ENCODE assay signal across 13 cellular contexts in genomic region chr2:241410739-241411176, GRCh38. TPM values are rescaled to one million over a fixed set of nuclear protein-coding genes. Genes with fewer than 3 reads are reported as not detected.
DNase-seq lines count a peak whose midpoint lies in the region; ATAC-seq, FAIRE-seq and TF ChIP-seq lines count a peak whose summit lies in the region.
"Had no signal": no experiment of that assay in that cellular context is flagged by ENCODE, and none has a peak within 500 bp of the region (broad histone marks: within the 10 kb centered on the region; RNA-seq: fewer than 3 reads in every experiment).

No MANE protein-coding gene starts in this region.

- no peak overlapping the region for H3K27ac ChIP-seq in HepG2 (ENCODE audit: extremely low read length, insufficient read depth, low read length)
- H3K27ac ChIP-seq in right lobe of liver, result no peak overlapping the region
- H3K27ac ChIP-seq in right atrium auricular region, result no peak overlapping the region
- no peak overlapping the region for H3K27ac ChIP-seq in thyroid gland
- no peak overlapping the region for H3K27ac ChIP-seq in neuronal stem cell (replicated peaks; ENCODE audit: low read length)
- H3K27ac ChIP-seq: left lung, suprapubic skin had no signal

- H3K27me3 Mint-ChIP-seq in endothelial cell (ENCODE audit: unreplicated experiment), result peaks cover 5% of the 10 kb centered on the region
- H3K27me3 Mint-ChIP-seq: progenitor cell of endocrine pancreas had no signal

- DNase-seq in HepG2 (ENCODE audit: low spot score) (peak; percentile 45), right lobe of liver (no peak), endothelial cell (ENCODE audit: low spot score) (no peak), middle frontal gyrus (ENCODE audit: extremely low spot score, low spot score) (peak; percentile 43), right atrium auricular region (ENCODE audit: low spot score) (no peak), thyroid gland (no peak), neuronal stem cell (ENCODE audit: low spot score) (no peak)
- DNase-seq: activated CD8-positive, alpha-beta memory T cell treated with anti-CD3 and anti-CD28 coated beads, Interleukin-2, amount 50 U/mL, for 48 hours; left lung; MG63 had no signal

- H3K4ac ChIP-seq in neuronal stem cell (ENCODE audit: low read length), result no peak overlapping the region

- H3K27ac Mint-ChIP-seq in endothelial cell (ENCODE audit: unreplicated experiment), result no peak overlapping the region
- H3K27ac Mint-ChIP-seq: progenitor cell of endocrine pancreas had no signal

- H3K36me3 Mint-ChIP-seq in endothelial cell (ENCODE audit: low read depth, unreplicated experiment), result peaks cover 32% of the 10 kb centered on the region

- in situ Hi-C loops in HepG2 (cut with HindIII; ENCODE audit: extremely low pct_ligation_motif_present, low pct_unique_long_range_greater_than_20kb), result no loop called here

- no peak for ATAC-seq in HepG2
- no peak for ATAC-seq in right lobe of liver
- no peak for ATAC-seq in GM19397 (IDR thresholded peaks at IDR 0.05; ENCODE audit: unreplicated experiment)
- ATAC-seq: left lung had no signal

- no peak for TF ChIP-seq CTCF in HepG2 (CRISPR knock-in tag; IDR thresholded peaks at IDR 0.05)
- TF ChIP-seq CTCF in right lobe of liver (IDR thresholded peaks at IDR 0.05), result no peak
- TF ChIP-seq CTCF in endothelial cell (IDR thresholded peaks at IDR 0.05; ENCODE audit: unreplicated experiment), result no peak
- no peak for TF ChIP-seq CTCF in right atrium auricular region (IDR thresholded peaks at IDR 0.05)
- no peak for TF ChIP-seq CTCF in thyroid gland (IDR thresholded peaks at IDR 0.05)

- H2BK12ac ChIP-seq in neuronal stem cell (ENCODE audit: low read length), result no peak overlapping the region

- H3K4me1 ChIP-seq in HepG2 (ENCODE audit: insufficient read depth, low read length) (peaks cover 15% of the 10 kb centered on the region; the same call in 1 of the 2 replicates), right lobe of liver (no peaks in the 10 kb centered on the region), right atrium auricular region (no peaks in the 10 kb centered on the region), thyroid gland (no peaks in the 10 kb centered on the region), neuronal stem cell (ENCODE audit: control insufficient read depth in 2 of 2, insufficient read depth in 1 of 2, low read depth in 1 of 2, low read length in 2 of 2) (no peaks in the 10 kb centered on the region)
- H3K4me1 ChIP-seq: left lung, suprapubic skin had no signal

- no peaks in the 10 kb centered on the region for H4K20me1 ChIP-seq in HepG2 (ENCODE audit: insufficient read depth, low read length)

- CTCF ChIA-PET in HepG2 (lab: Yijun Ruan, JAX; ENCODE audit: low intra/inter-chr PET ratio, low total read pairs), result no interaction called here

- no peaks in the 10 kb centered on the region for H3K9me3 ChIP-seq in HepG2 (ENCODE audit: low read length)
- no peaks in the 10 kb centered on the region for H3K9me3 ChIP-seq in right lobe of liver
- H3K9me3 ChIP-seq in right atrium auricular region, result no peaks in the 10 kb centered on the region
- no peaks in the 10 kb centered on the region for H3K9me3 ChIP-seq in thyroid gland
- no peaks in the 10 kb centered on the region for H3K9me3 ChIP-seq in neuronal stem cell (replicated peaks in 1 of 2; ENCODE audit: control insufficient read depth in 2 of 2, insufficient read depth in 1 of 2, low read depth in 1 of 2, low read length in 2 of 2)
- H3K9me3 ChIP-seq: left lung, MG63, suprapubic skin had no signal

- intact Hi-C loops in HepG2 (cut with micrococcal nuclease; ENCODE audit: unreplicated experiment), result no loop called here
- intact Hi-C loops in right lobe of liver (cut with DNase I), result no loop called here
- intact Hi-C loops in thyroid gland (cut with DNase I), result no loop called here

- no peak overlapping the region for H2AK5ac ChIP-seq in neuronal stem cell (ENCODE audit: low read depth, low read length)

- WGBS in HepG2 (ENCODE audit: low lambda C conversion rate), result 92% methylated on average over 9 of the region's 9 CpGs
- WGBS in right lobe of liver (ENCODE audit: insufficient coverage, low coverage, low lambda C conversion rate, missing lambda C conversion rate), result 85% methylated on average over 9 of the region's 9 CpGs
- 96 to 98% methylated on average over 9 of the region's 9 CpGs for WGBS in thyroid gland, 2 donors
- no CpG with 5 or more reads among the region's 9 CpGs for WGBS in neuronal stem cell (ENCODE audit: extremely low coverage in 2 of 2, insufficient read length in 2 of 2, insufficient replicate concordance in 1 of 2), 2 donors

- TF ChIP-seq POLR2A in HepG2 (IDR thresholded peaks at IDR 0.05; ENCODE audit: insufficient read depth in 1 of 2, low read depth in 2 of 2, low read length in 2 of 2) (no peak), right lobe of liver (IDR thresholded peaks at IDR 0.05) (no peak), thyroid gland (IDR thresholded peaks at IDR 0.05) (no peak)

- TF ChIP-seq EP300 in HepG2 (IDR thresholded peaks at IDR 0.05; ENCODE audit: low read depth in 2 of 2, low read length in 2 of 2) (no peak), HepG2 (CRISPR knock-in tag; IDR thresholded peaks at IDR 0.05; ENCODE audit: borderline replicate concordance) (no peak)

- no peak overlapping the region for H4K8ac ChIP-seq in neuronal stem cell (ENCODE audit: low read depth, low read length)

- no peak overlapping the region for H3K18ac ChIP-seq in neuronal stem cell (ENCODE audit: low read length)

- no peak for FAIRE-seq in HepG2 (lab: Jason Lieb, UNC)

- no peaks in the 10 kb centered on the region for H3K79me2 ChIP-seq in HepG2 (ENCODE audit: insufficient read depth, low read length)

- no peaks in the 10 kb centered on the region for H3K27me3 ChIP-seq in HepG2 (ENCODE audit: control insufficient read depth in 1 of 2, insufficient read depth in 2 of 2, low read length in 2 of 2)
- no peaks in the 10 kb centered on the region for H3K27me3 ChIP-seq in right lobe of liver
- no peaks in the 10 kb centered on the region for H3K27me3 ChIP-seq in right atrium auricular region
- no peaks in the 10 kb centered on the region for H3K27me3 ChIP-seq in thyroid gland
- no peaks in the 10 kb centered on the region for H3K27me3 ChIP-seq in neuronal stem cell (ENCODE audit: control insufficient read depth in 3 of 3, insufficient read depth in 3 of 3, low read depth in 1 of 3, low read length in 3 of 3)
- H3K27me3 ChIP-seq: left lung, MG63, suprapubic skin had no signal

- H3K4me1 Mint-ChIP-seq in endothelial cell (ENCODE audit: unreplicated experiment), result peaks cover 4% of the 10 kb centered on the region

- H2AFZ ChIP-seq in HepG2 (ENCODE audit: low read length) (no peak overlapping the region), neuronal stem cell (ENCODE audit: low read length) (no peak overlapping the region)

- no peaks in the 10 kb centered on the region for H3K9me3 Mint-ChIP-seq in endothelial cell (ENCODE audit: unreplicated experiment)

- peak overlapping the region; percentile 22 for H3K4me3 Mint-ChIP-seq in endothelial cell (ENCODE audit: unreplicated experiment)

- no TSS peak for BruUV-seq in HepG2 (replicated peaks; lab: Mats Ljungman, UMichigan)

- H3K4me3 ChIP-seq in HepG2 (replicated peaks in 1 of 3; ENCODE audit: insufficient read depth in 1 of 3, low read depth in 2 of 3, low read length in 3 of 3) (no peak overlapping the region), right lobe of liver (no peak overlapping the region), right atrium auricular region (no peak overlapping the region), thyroid gland (replicated peaks in 1 of 3) (no peak overlapping the region), neuronal stem cell (ENCODE audit: low read length in 2 of 2) (no peak overlapping the region)
- H3K4me3 ChIP-seq: left lung, MG63, suprapubic skin had no signal

- POLR2A ChIA-PET in HepG2 (lab: Yijun Ruan, JAX), result no interaction called here

- H3K14ac ChIP-seq in neuronal stem cell (ENCODE audit: low read length), result no peak overlapping the region

- no peak overlapping the region for H2BK120ac ChIP-seq in neuronal stem cell (ENCODE audit: low read depth, low read length)

- H3K36me3 ChIP-seq in HepG2 (replicated peaks in 1 of 2; ENCODE audit: control insufficient read depth in 1 of 2, insufficient read depth in 2 of 2, low read length in 2 of 2), result peaks cover 18 to 73% of the 10 kb centered on the region in 2 experiments
- H3K36me3 ChIP-seq in right lobe of liver, result peaks cover 0 to 58% (median 31%) of the 10 kb centered on the region in 4 donors
- H3K36me3 ChIP-seq in right atrium auricular region, result peaks cover 58% of the 10 kb centered on the region
- peaks cover 21% of the 10 kb centered on the region in 2 donors for H3K36me3 ChIP-seq in thyroid gland
- peaks cover 26 to 68% of the 10 kb centered on the region in 2 donors for H3K36me3 ChIP-seq in neuronal stem cell (replicated peaks in 1 of 2; ENCODE audit: control insufficient read depth in 2 of 2, insufficient read depth in 2 of 2, low read length in 2 of 2)

- TF ChIP-seq RAD21 in HepG2 (CRISPR knock-in tag; IDR thresholded peaks at IDR 0.05), result no peak

- no peak overlapping the region for H2BK5ac ChIP-seq in neuronal stem cell (ENCODE audit: low read length)

- no peak overlapping the region for H4K91ac ChIP-seq in neuronal stem cell (ENCODE audit: low read depth, low read length, poor library complexity)

- no peak overlapping the region for H2BK15ac ChIP-seq in neuronal stem cell (ENCODE audit: low read length)

- H3K4me2 ChIP-seq in HepG2 (ENCODE audit: low read depth, low read length) (no peak overlapping the region), neuronal stem cell (ENCODE audit: insufficient read depth, low read length, poor library complexity, severe bottlenecking) (no peak overlapping the region)

- no peak overlapping the region for H3K23ac ChIP-seq in neuronal stem cell (ENCODE audit: low read depth, low read length, poor library complexity)

- H3K79me1 ChIP-seq in neuronal stem cell (ENCODE audit: low read depth, low read length), result no peaks in the 10 kb centered on the region

- H3K9ac ChIP-seq in HepG2 (ENCODE audit: insufficient read depth, low read depth, low read length) (no peak overlapping the region), neuronal stem cell (ENCODE audit: low read depth, low read length, poor library complexity) (no peak overlapping the region)

RNA-seq across cellular contexts. Expression of gene FARP2, which starts 54.7 kb away (rescaled TPM):
- total RNA-seq in HepG2 (2016; rRNA removed; fragmentation: Illumina TruSeq; extraction: Trizol) (43.3 and 45.4 TPM in 2 replicates), right lobe of liver (10 to 100 TPM; 13.3 to 41.3 (median 28.7) TPM), endothelial cell (ENCODE audit: unreplicated experiment) (19.1 TPM), right atrium auricular region (10 to 100 TPM; 11.1 to 21.5 TPM), thyroid gland (10 to 100 TPM; 16.9 to 24.1 (median 20.3) TPM)
- total RNA-seq in HepG2 (2016; cell fraction: cytosol; rRNA removed; fragmentation: Illumina TruSeq; extraction: Trizol; ENCODE audit: low read depth), result 60.7 and 66.0 TPM in 2 replicates
- total RNA-seq in HepG2 (2016; cell fraction: insoluble cytoplasmic fraction; rRNA removed; fragmentation: Illumina TruSeq; extraction: Trizol), result 39.9 and 41.1 TPM in 2 replicates
- 26.8 and 27.2 TPM in 2 replicates for total RNA-seq in HepG2 (2016; cell fraction: membrane; rRNA removed; fragmentation: Illumina TruSeq; extraction: Trizol)
- total RNA-seq in HepG2 (2016; cell fraction: nucleus; rRNA removed; fragmentation: Illumina TruSeq; extraction: Trizol), result 40.7 and 47.5 TPM in 2 replicates
- 28.0 and 29.5 TPM in 2 replicates for polyA plus RNA-seq in HepG2 (2011; rRNA removed)
- polyA plus RNA-seq in HepG2 (2011; cell fraction: cytosol; rRNA removed), result 14.2 and 16.0 TPM in 2 replicates
- 67.3 and 75.5 TPM in 2 replicates for polyA plus RNA-seq in HepG2 (2011; cell fraction: nucleus; rRNA removed)
- 28.7 and 33.3 TPM in 2 replicates for polyA plus RNA-seq in HepG2 (2012)
- 3.3 and 4.4 TPM in 2 replicates for polyA plus RNA-seq in HepG2 (2016; cell fraction: cytosol; fragmentation: Illumina TruSeq; extraction: Trizol; ENCODE audit: low read depth)
- polyA plus RNA-seq in HepG2 (2016; cell fraction: insoluble cytoplasmic fraction; fragmentation: Illumina TruSeq; extraction: Trizol; ENCODE audit: low read depth), result 24.1 and 27.0 TPM in 2 replicates
- polyA plus RNA-seq in HepG2 (2016; cell fraction: membrane; fragmentation: Illumina TruSeq; extraction: Trizol; ENCODE audit: low read depth), result 6.7 and 9.3 TPM in 2 replicates
- polyA plus RNA-seq in HepG2 (2016; cell fraction: nucleus; fragmentation: Illumina TruSeq; extraction: Trizol; ENCODE audit: insufficient read depth, low read depth), result 43.0 and 49.1 TPM in 2 replicates
- polyA minus RNA-seq in HepG2 (2011; rRNA and poly(A)+ RNA removed; ENCODE audit: low replicate concordance), result 62.3 and 67.5 TPM in 2 replicates
- 23.7 and 25.8 TPM in 2 replicates for polyA minus RNA-seq in HepG2 (2011; cell fraction: cytosol; rRNA and poly(A)+ RNA removed)
- polyA minus RNA-seq in HepG2 (2011; cell fraction: nucleus; rRNA and poly(A)+ RNA removed), result 56.9 and 62.9 TPM in 2 replicates
- 11.9 TPM for polyA plus RNA-seq in neuronal stem cell (2013, experiment 1 of 2)
- polyA plus RNA-seq in neuronal stem cell (2013, experiment 2 of 2), result 11.2 TPM

Comparison
In these comparisons a context has a peak if more than half of its experiments do, and no peak if none do; other contexts are left out.
1. DNase-seq: peak in HepG2 (single experiment) and middle frontal gyrus (single experiment); none in right lobe of liver (0 of 3), endothelial cell (single experiment), right atrium auricular region (single experiment), thyroid gland (0 of 2) and neuronal stem cell (single experiment).